Comparison of ENCODE assay signal across 1 cellular context in the genomic region with DNA sequence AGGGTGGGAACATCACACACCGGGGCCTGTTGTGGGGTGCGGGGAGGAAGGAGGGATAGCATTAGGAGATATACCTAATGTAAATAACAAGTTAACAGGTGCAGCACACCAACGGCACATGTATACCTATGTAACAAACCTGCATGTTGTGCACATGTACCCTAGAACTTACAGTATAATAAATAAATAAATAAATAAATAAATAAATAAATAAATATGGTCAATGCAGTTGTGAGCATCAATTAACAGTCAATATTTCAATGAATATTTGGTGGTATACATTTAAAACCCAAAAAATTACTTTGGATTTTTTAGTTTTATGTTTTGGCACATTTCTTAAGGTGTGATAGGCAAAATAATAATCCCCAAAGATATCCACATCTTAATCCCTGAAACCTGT.
TF ChIP-seq lines count a peak whose summit lies in the region.

No MANE protein-coding gene starts in this region.

TF ChIP-seq in HEK293, 187 proteins besides CTCF, POLR2A, EP300 and RAD21 (continued from another document):
- TF ChIP-seq, protein P1, sequence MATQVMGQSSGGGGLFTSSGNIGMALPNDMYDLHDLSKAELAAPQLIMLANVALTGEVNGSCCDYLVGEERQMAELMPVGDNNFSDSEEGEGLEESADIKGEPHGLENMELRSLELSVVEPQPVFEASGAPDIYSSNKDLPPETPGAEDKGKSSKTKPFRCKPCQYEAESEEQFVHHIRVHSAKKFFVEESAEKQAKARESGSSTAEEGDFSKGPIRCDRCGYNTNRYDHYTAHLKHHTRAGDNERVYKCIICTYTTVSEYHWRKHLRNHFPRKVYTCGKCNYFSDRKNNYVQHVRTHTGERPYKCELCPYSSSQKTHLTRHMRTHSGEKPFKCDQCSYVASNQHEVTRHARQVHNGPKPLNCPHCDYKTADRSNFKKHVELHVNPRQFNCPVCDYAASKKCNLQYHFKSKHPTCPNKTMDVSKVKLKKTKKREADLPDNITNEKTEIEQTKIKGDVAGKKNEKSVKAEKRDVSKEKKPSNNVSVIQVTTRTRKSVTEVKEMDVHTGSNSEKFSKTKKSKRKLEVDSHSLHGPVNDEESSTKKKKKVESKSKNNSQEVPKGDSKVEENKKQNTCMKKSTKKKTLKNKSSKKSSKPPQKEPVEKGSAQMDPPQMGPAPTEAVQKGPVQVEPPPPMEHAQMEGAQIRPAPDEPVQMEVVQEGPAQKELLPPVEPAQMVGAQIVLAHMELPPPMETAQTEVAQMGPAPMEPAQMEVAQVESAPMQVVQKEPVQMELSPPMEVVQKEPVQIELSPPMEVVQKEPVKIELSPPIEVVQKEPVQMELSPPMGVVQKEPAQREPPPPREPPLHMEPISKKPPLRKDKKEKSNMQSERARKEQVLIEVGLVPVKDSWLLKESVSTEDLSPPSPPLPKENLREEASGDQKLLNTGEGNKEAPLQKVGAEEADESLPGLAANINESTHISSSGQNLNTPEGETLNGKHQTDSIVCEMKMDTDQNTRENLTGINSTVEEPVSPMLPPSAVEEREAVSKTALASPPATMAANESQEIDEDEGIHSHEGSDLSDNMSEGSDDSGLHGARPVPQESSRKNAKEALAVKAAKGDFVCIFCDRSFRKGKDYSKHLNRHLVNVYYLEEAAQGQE (tag by site-specific recombination; IDR thresholded peaks at IDR 0.05) = peak; percentile 75
- no peak for TF ChIP-seq ZNF114 (tag by site-specific recombination; IDR thresholded peaks at IDR 0.05)
- peak; percentile 11; the same call in 1 of the 2 replicates for TF ChIP-seq ZNF214 (tag by site-specific recombination; IDR thresholded peaks at IDR 0.05; ENCODE audit: borderline replicate concordance)
- no peak for TF ChIP-seq ZNF350 (tag by site-specific recombination; IDR thresholded peaks at IDR 0.05)
- TF ChIP-seq ZNF174 (tag by site-specific recombination; IDR thresholded peaks at IDR 0.05) = no peak
- no peak for TF ChIP-seq ZNF121 (tag by site-specific recombination; IDR thresholded peaks at IDR 0.05)
- TF ChIP-seq ZNF335 (tag by site-specific recombination; conservative IDR thresholded peaks at IDR 0.05) = no peak
- TF ChIP-seq ZNF48 (tag by site-specific recombination; IDR thresholded peaks at IDR 0.05) = no peak
- TF ChIP-seq, protein P2, sequence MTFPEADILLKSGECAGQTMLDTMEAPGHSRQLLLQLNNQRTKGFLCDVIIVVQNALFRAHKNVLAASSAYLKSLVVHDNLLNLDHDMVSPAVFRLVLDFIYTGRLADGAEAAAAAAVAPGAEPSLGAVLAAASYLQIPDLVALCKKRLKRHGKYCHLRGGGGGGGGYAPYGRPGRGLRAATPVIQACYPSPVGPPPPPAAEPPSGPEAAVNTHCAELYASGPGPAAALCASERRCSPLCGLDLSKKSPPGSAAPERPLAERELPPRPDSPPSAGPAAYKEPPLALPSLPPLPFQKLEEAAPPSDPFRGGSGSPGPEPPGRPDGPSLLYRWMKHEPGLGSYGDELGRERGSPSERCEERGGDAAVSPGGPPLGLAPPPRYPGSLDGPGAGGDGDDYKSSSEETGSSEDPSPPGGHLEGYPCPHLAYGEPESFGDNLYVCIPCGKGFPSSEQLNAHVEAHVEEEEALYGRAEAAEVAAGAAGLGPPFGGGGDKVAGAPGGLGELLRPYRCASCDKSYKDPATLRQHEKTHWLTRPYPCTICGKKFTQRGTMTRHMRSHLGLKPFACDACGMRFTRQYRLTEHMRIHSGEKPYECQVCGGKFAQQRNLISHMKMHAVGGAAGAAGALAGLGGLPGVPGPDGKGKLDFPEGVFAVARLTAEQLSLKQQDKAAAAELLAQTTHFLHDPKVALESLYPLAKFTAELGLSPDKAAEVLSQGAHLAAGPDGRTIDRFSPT (tag by site-specific recombination; IDR thresholded peaks at IDR 0.05) = no peak
- TF ChIP-seq, protein P3, sequence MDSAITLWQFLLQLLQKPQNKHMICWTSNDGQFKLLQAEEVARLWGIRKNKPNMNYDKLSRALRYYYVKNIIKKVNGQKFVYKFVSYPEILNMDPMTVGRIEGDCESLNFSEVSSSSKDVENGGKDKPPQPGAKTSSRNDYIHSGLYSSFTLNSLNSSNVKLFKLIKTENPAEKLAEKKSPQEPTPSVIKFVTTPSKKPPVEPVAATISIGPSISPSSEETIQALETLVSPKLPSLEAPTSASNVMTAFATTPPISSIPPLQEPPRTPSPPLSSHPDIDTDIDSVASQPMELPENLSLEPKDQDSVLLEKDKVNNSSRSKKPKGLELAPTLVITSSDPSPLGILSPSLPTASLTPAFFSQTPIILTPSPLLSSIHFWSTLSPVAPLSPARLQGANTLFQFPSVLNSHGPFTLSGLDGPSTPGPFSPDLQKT (IDR thresholded peaks at IDR 0.05; ENCODE audit: borderline replicate concordance, low read depth, low read length) = no peak
- peak; percentile 89 for TF ChIP-seq ZNF510 (tag by site-specific recombination; IDR thresholded peaks at IDR 0.05; ENCODE audit: insufficient replicate concordance)
- TF ChIP-seq ZNF157 (tag by site-specific recombination; IDR thresholded peaks at IDR 0.05) = no peak
